ENCODE assay signal across 1 cellular context in genomic region chr10:69458426-69459100, GRCh38.
TF ChIP-seq lines count a peak whose summit lies in the region.

No MANE protein-coding gene starts in this region.

TF ChIP-seq in K562, 482 proteins besides CTCF, POLR2A, EP300 and RAD21:
- TF ChIP-seq ATF3 (IDR thresholded peaks at IDR 0.05) (peak; percentile 21; the same call in 1 of the 2 replicates), ATF3 (CRISPR knock-in tag; conservative IDR thresholded peaks at IDR 0.05) (no peak), SOX6 (IDR thresholded peaks at IDR 0.05) (no peak)
